Comparison of ENCODE assay signal across 8 cellular contexts in genomic region chr1:167934407-167935251, GRCh38. TPM values are rescaled to one million over a fixed set of nuclear protein-coding genes. Genes with fewer than 3 reads are reported as not detected.
DNase-seq lines count a peak whose midpoint lies in the region; ATAC-seq and TF ChIP-seq lines count a peak whose summit lies in the region.

No MANE protein-coding gene starts in this region.

- no peaks in the 10 kb centered on the region for H3K9me2 ChIP-seq in Loucy (replicated peaks; ENCODE audit: low read depth, low read length)

- H4K8ac ChIP-seq in mesenchymal stem cell (ENCODE audit: low read length), result no peak overlapping the region

- ATAC-seq in GM18867 (IDR thresholded peaks at IDR 0.05; ENCODE audit: unreplicated experiment), result no peak

- no peak overlapping the region for H2AK5ac ChIP-seq in mesenchymal stem cell (ENCODE audit: low read length, severe bottlenecking)

- no peaks in the 10 kb centered on the region for H3F3A ChIP-seq in Loucy (ENCODE audit: low read depth)

- H3K9me3 ChIP-seq in Loucy (ENCODE audit: insufficient read depth, low read depth, low read length) (no peaks in the 10 kb centered on the region), mesenchymal stem cell (ENCODE audit: control insufficient read depth, low read length) (no peaks in the 10 kb centered on the region), vagina (no peaks in the 10 kb centered on the region)

- H2BK15ac ChIP-seq in mesenchymal stem cell (ENCODE audit: low read depth, poor library complexity, severe bottlenecking), result no peak overlapping the region

- H3K4me3 ChIP-seq in Loucy (ENCODE audit: low read length, poor library complexity, severe bottlenecking) (peak overlapping the region; percentile 94), brain microvascular endothelial cell (ENCODE audit: low read depth, low read length) (peak overlapping the region; percentile 91), mesenchymal stem cell (ENCODE audit: insufficient read depth in 1 of 2, low read depth in 1 of 2, low read length in 2 of 2) (peak overlapping the region; percentile 79 to 95), vagina (peak overlapping the region; percentile 90 to 93)

- no peak for TF ChIP-seq POLR2A in vagina (IDR thresholded peaks at IDR 0.05)

- no peak for TF ChIP-seq CTCF in Loucy (conservative IDR thresholded peaks at IDR 0.05; ENCODE audit: low read length)
- no peak for TF ChIP-seq CTCF in brain microvascular endothelial cell (IDR thresholded peaks at IDR 0.05; ENCODE audit: low read depth, low read length, missing control alignments)
- no peak for TF ChIP-seq CTCF in vagina (IDR thresholded peaks at IDR 0.05)

- peak; percentile 12 for DNase-seq in GM04503 (ENCODE audit: low read depth)
- no peak for DNase-seq in brain microvascular endothelial cell
- DNase-seq in mesenchymal stem cell, result peak; percentile 73
- DNase-seq in vagina (ENCODE audit: extremely low spot score in 2 of 2), result no peak
- no peak for DNase-seq in NCI-H187 (lab: John Stamatoyannopoulos, UW)
- no peak for DNase-seq in mesenteric fat pad (ENCODE audit: low spot score)

- H3K36me3 ChIP-seq in Loucy (ENCODE audit: insufficient read depth, low read length) (no peaks in the 10 kb centered on the region), brain microvascular endothelial cell (replicated peaks) (no peaks in the 10 kb centered on the region), mesenchymal stem cell (ENCODE audit: control insufficient read depth in 1 of 2, insufficient read depth in 2 of 2, low read depth in 1 of 2, low read length in 2 of 2) (no peaks in the 10 kb centered on the region), vagina (no peaks in the 10 kb centered on the region)

- peaks cover 55% of the 10 kb centered on the region for H3K4me1 ChIP-seq in Loucy (ENCODE audit: insufficient read depth, low read length, poor library complexity, severe bottlenecking)
- H3K4me1 ChIP-seq in mesenchymal stem cell (ENCODE audit: control insufficient read depth, insufficient read depth, low read depth, low read length), result peaks cover 3% of the 10 kb centered on the region
- H3K4me1 ChIP-seq in vagina, result peaks cover 43% of the 10 kb centered on the region

- H2BK120ac ChIP-seq in mesenchymal stem cell (ENCODE audit: low read depth, low read length), result no peak overlapping the region

- H3K4me2 ChIP-seq in Loucy (ENCODE audit: low read depth, low read length, poor library complexity, severe bottlenecking), result peak overlapping the region; percentile 94
- H3K4me2 ChIP-seq in mesenchymal stem cell (ENCODE audit: low read length, poor library complexity, severe bottlenecking), result peak overlapping the region; percentile 49

- intact Hi-C loops in vagina (cut with DNase I), result no loop called here

- H3K79me2 ChIP-seq in Loucy (ENCODE audit: insufficient read depth, low read length), result peaks cover 84% of the 10 kb centered on the region

- H4K91ac ChIP-seq in mesenchymal stem cell (ENCODE audit: low read length), result no peak overlapping the region

- H3K18ac ChIP-seq in mesenchymal stem cell (ENCODE audit: low read depth in 1 of 2, low read length in 2 of 2), result no peak overlapping the region

- H4K20me1 ChIP-seq in Loucy (ENCODE audit: insufficient read depth, low read length, poor library complexity, severe bottlenecking), result peaks cover 44% of the 10 kb centered on the region

- peak overlapping the region; percentile 79; the same call in 1 of the 2 replicates for H2AFZ ChIP-seq in Loucy (ENCODE audit: low read length)
- no peak overlapping the region for H2AFZ ChIP-seq in mesenchymal stem cell (ENCODE audit: low read depth, low read length)

- H3K23ac ChIP-seq in mesenchymal stem cell (ENCODE audit: low read length in 2 of 2), result no peak overlapping the region

- no peak overlapping the region for H2BK5ac ChIP-seq in mesenchymal stem cell (ENCODE audit: low read depth, low read length, poor library complexity, severe bottlenecking)

- no peak overlapping the region for H3K14ac ChIP-seq in mesenchymal stem cell (ENCODE audit: low read length in 2 of 2)

- no peaks in the 10 kb centered on the region for H3K79me1 ChIP-seq in mesenchymal stem cell (replicated peaks; ENCODE audit: low read length, poor library complexity, severe bottlenecking)

- H3K9ac ChIP-seq in Loucy (ENCODE audit: low read depth, low read length, poor library complexity, severe bottlenecking) (peak overlapping the region; percentile 94), mesenchymal stem cell (ENCODE audit: low read length) (peak overlapping the region; percentile 96)

- in situ Hi-C loops in brain microvascular endothelial cell (cut with HindIII; ENCODE audit: low pct_ligation_motif_present, low sequenced_read_pairs), result no loop called here

- H3K27me3 ChIP-seq in Loucy (ENCODE audit: insufficient read depth, low read length, poor library complexity, severe bottlenecking), result no peaks in the 10 kb centered on the region
- H3K27me3 ChIP-seq in brain microvascular endothelial cell (replicated peaks), result no peaks in the 10 kb centered on the region
- no peaks in the 10 kb centered on the region for H3K27me3 ChIP-seq in mesenchymal stem cell (ENCODE audit: control insufficient read depth in 1 of 2, insufficient read depth in 1 of 2, low read length in 2 of 2)
- no peaks in the 10 kb centered on the region for H3K27me3 ChIP-seq in vagina

- H3K27ac ChIP-seq in brain microvascular endothelial cell, result peak overlapping the region; percentile 93
- H3K27ac ChIP-seq in mesenchymal stem cell (ENCODE audit: low read length, poor library complexity, severe bottlenecking), result peak overlapping the region; percentile 43
- H3K27ac ChIP-seq in vagina, result peak overlapping the region; percentile 97

- WGBS in mesenchymal stem cell, result 26% methylated on average over 4 of the region's 4 CpGs

- H2BK12ac ChIP-seq in mesenchymal stem cell (ENCODE audit: low read length in 2 of 2), result no peak overlapping the region

- no peak overlapping the region for H3K4ac ChIP-seq in mesenchymal stem cell (ENCODE audit: low read depth in 1 of 2, low read length in 2 of 2)

RNA-seq across cellular contexts. Expression of gene DCAF6, which starts 1.9 kb away (rescaled TPM):
- 49.1 TPM for polyA plus RNA-seq in mesenchymal stem cell (2013, experiment 1 of 2)
- 50.1 TPM for polyA plus RNA-seq in mesenchymal stem cell (2013, experiment 2 of 2)
- total RNA-seq in vagina (80.5 TPM), mesenteric fat pad (54.6 TPM)

RNA-seq across cellular contexts. Expression of gene MPC2, which starts 2.2 kb away (rescaled TPM):
- polyA plus RNA-seq in mesenchymal stem cell (2013, experiment 1 of 2), result 44.5 TPM
- 47.9 TPM for polyA plus RNA-seq in mesenchymal stem cell (2013, experiment 2 of 2)
- total RNA-seq in vagina, result 17.7 TPM
- 83.9 TPM for total RNA-seq in mesenteric fat pad

RNA-seq across cellular contexts. Expression of gene ADCY10, which starts 20.7 kb away (rescaled TPM):
- not detected for polyA plus RNA-seq in mesenchymal stem cell (2013, experiment 1 of 2)
- not detected for polyA plus RNA-seq in mesenchymal stem cell (2013, experiment 2 of 2)
- total RNA-seq in vagina (not detected), mesenteric fat pad (0.55 TPM)

Comparison
In these comparisons a context has a peak if more than half of its experiments do, and no peak if none do; other contexts are left out.
1. DNase-seq: peak in GM04503 (single experiment) and mesenchymal stem cell (single experiment); none in brain microvascular endothelial cell (single experiment), vagina (0 of 2), NCI-H187 (0 of 2) and mesenteric fat pad (single experiment).
2. H3K27ac ChIP-seq: peak in every context shown above with its lines; median percentile 97 in vagina; 93 in brain microvascular endothelial cell; 43 in mesenchymal stem cell.
3. Peak in every context shown above with its lines, with median percentiles within 50 percentile points of each other: H3K4me3 ChIP-seq.